In the genomic region with DNA sequence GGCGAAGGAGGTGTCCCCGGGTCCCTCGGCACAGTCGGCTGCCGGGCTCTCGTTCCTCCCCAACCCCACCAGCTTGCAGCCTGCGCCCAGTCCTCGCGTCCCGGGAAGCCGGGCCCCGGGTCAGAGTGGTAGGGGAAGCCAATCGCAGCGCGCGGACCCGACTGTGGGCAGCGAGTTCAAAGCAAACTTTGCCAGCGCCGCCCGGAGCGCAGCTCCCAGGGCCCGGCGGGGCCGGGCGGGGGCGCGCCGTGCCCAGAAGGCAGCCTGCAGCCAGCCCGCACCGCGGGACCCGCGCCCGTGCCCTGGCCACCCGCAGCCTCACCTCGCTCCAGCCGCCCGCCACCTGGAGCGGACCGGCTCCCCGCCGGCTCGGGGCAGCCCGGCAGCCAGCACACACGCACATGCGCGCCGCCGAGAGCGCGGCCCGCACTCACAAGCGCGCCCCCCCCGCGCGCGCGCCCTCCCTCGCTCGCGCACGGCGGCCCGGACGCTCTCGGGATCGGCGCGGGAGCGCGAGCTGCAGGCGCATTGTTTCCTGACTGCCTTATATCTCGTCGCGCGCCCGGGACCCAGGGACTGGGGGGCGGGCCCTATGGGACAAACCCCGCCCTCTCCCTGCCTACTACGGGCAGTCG, we compare ENCODE assay signal across 8 cellular contexts.
DNase-seq lines count a peak whose midpoint lies in the region; ATAC-seq and TF ChIP-seq lines count a peak whose summit lies in the region.

A gene with protein sequence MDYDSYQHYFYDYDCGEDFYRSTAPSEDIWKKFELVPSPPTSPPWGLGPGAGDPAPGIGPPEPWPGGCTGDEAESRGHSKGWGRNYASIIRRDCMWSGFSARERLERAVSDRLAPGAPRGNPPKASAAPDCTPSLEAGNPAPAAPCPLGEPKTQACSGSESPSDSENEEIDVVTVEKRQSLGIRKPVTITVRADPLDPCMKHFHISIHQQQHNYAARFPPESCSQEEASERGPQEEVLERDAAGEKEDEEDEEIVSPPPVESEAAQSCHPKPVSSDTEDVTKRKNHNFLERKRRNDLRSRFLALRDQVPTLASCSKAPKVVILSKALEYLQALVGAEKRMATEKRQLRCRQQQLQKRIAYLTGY (minus strand): TSS at position 432 of the 635 bp plus-strand sequence. CDS start 483 bp downstream, outside the sequence.

- TF ChIP-seq POLR2A in erythroblast (IDR thresholded peaks at IDR 0.05; ENCODE audit: low read length) = no peak

- peak within 1 kb of the TSS; percentile 93 to 100 (median 96) for H3K4me2 ChIP-seq in BLaER1 treated with 17β-estradiol and CSF1 and Interleukin-3, amounts not matched to agents 10 nM and 100 nM

- peaks cover 7 to 57% (median 28%) of the 10 kb centered on the region in 10 experiments; a peak in 16 of 20 replicates for H3K4me1 ChIP-seq in BLaER1 treated with 17β-estradiol and CSF1 and Interleukin-3, amounts not matched to agents 10 nM and 100 nM
- H3K4me1 ChIP-seq in mucosa of stomach (ENCODE audit: control insufficient read depth, insufficient read depth, low read length) = peaks cover 31% of the 10 kb centered on the region

- H3K27ac ChIP-seq in BLaER1 treated with 17β-estradiol and CSF1 and Interleukin-3, amounts not matched to agents 10 nM and 100 nM = peak within 1 kb of the TSS; percentile 6 to 83 (median 55); a peak in 18 of 22 replicates

- no peaks in the 10 kb centered on the region for H3K9me3 ChIP-seq in BLaER1 treated with 17β-estradiol and CSF1 and Interleukin-3, amounts not matched to agents 10 nM and 100 nM (replicated peaks in 1 of 11)
- no peaks in the 10 kb centered on the region for H3K9me3 ChIP-seq in mucosa of stomach (ENCODE audit: control insufficient read depth, low read length)

- H3K9ac ChIP-seq in BLaER1 treated with 17β-estradiol and CSF1 and Interleukin-3, amounts not matched to agents 10 nM and 100 nM = peak within 1 kb of the TSS; percentile 70 to 84 (median 77)
- peak within 1 kb of the TSS; percentile 78 for H3K9ac ChIP-seq in mucosa of stomach (ENCODE audit: low read length)

- DNase-seq in GM19238 (ENCODE audit: insufficient read length, low spot score) (peak; percentile 71), NOMO-1 treated with dmso at 0.1 percent for 144 hours (lab: John Stamatoyannopoulos, UW; ENCODE audit: unreplicated experiment) (peak; percentile 58), erythroblast (lab: John Stamatoyannopoulos, UW) (peak; percentile 71)
- DNase-seq in activated CD8-positive, alpha-beta memory T cell treated with anti-CD3 and anti-CD28 coated beads, Interleukin-2, amount 50 U/mL, for 4 hours = peak; percentile 64
- DNase-seq in stimulated activated CD8-positive, alpha-beta memory T cell treated with anti-CD3 and anti-CD28 coated beads, Interleukin-7, amount 100 ng/mL, for 4 hours (ENCODE audit: low read depth in 2 of 2) = peak; percentile 22 to 56

- peak within 1 kb of the TSS; percentile 65 to 87 (median 76) for H3K4me3 ChIP-seq in BLaER1 treated with 17β-estradiol and CSF1 and Interleukin-3, amounts not matched to agents 10 nM and 100 nM
- peak within 1 kb of the TSS; percentile 60 for H3K4me3 ChIP-seq in mucosa of stomach (ENCODE audit: low read length)

- H3K36me3 ChIP-seq in BLaER1 treated with 17β-estradiol and CSF1 and Interleukin-3, amounts not matched to agents 10 nM and 100 nM = peaks cover 0 to 12% (median 0%) of the 10 kb centered on the region in 11 experiments; a peak in 4 of 22 replicates
- no peaks in the 10 kb centered on the region for H3K36me3 ChIP-seq in mucosa of stomach (ENCODE audit: control insufficient read depth, insufficient read depth, low read length)

- H4K20me1 ChIP-seq in BLaER1 treated with 17β-estradiol and CSF1 and Interleukin-3, amounts not matched to agents 10 nM and 100 nM = peaks cover 0 to 9% (median 0%) of the 10 kb centered on the region in 11 experiments; a peak in 4 of 22 replicates

- H3K27me3 ChIP-seq in BLaER1 treated with 17β-estradiol and CSF1 and Interleukin-3, amounts not matched to agents 10 nM and 100 nM = peaks cover 31 to 76% (median 64%) of the 10 kb centered on the region in 11 experiments
- peaks cover 27% of the 10 kb centered on the region for H3K27me3 ChIP-seq in mucosa of stomach (ENCODE audit: control insufficient read depth, insufficient read depth, low read length)

- peak; percentile 43 for ATAC-seq in HG03378 (IDR thresholded peaks at IDR 0.05; ENCODE audit: unreplicated experiment)

Comparison
In these comparisons a context has a peak if more than half of its experiments do, and no peak if none do; other contexts are left out.
1. Peak in every context shown above with its lines: DNase-seq, ATAC-seq, H3K4me3 ChIP-seq and H3K27ac ChIP-seq.